In genomic region chr3:158572766-158573060, GRCh38 we compare ENCODE assay signal across 16 cellular contexts. TPM values are rescaled to one million over a fixed set of nuclear protein-coding genes. Genes with fewer than 3 reads are reported as not detected.
DNase-seq lines count a peak whose midpoint lies in the region; ATAC-seq and TF ChIP-seq lines count a peak whose summit lies in the region.
"Had no signal": no experiment of that assay in that cellular context is flagged by ENCODE, and none has a peak within 500 bp of the region (broad histone marks: within the 10 kb centered on the region; RNA-seq: fewer than 3 reads in every experiment).

No MANE protein-coding gene starts in this region.

- H3K27me3 Mint-ChIP-seq in GM23338 (ENCODE audit: insufficient read depth, low read depth, poor library complexity): peaks cover 25% of the 10 kb centered on the region
- peaks cover 28% of the 10 kb centered on the region for H3K27me3 Mint-ChIP-seq in T-helper 2 cell treated with Interferon-gamma antibody and Interleukin-4, amounts not matched to agents 5 μg/mL and 100 μg/mL, for 36 hours (ENCODE audit: low read depth)

- H3K36me3 ChIP-seq in heart right ventricle: no peaks in the 10 kb centered on the region
- no peaks in the 10 kb centered on the region for H3K36me3 ChIP-seq in PC-3 (ENCODE audit: low read depth, low read length)
- H3K36me3 ChIP-seq in gastrocnemius medialis: no peaks in the 10 kb centered on the region
- no peaks in the 10 kb centered on the region for H3K36me3 ChIP-seq in GM23338 (ENCODE audit: insufficient read depth)

- H3K9me3 Mint-ChIP-seq in GM23338: peaks cover 9% of the 10 kb centered on the region; the same call in 2 of the 3 replicates
- no peaks in the 10 kb centered on the region for H3K9me3 Mint-ChIP-seq in T-helper 2 cell treated with Interferon-gamma antibody and Interleukin-4, amounts not matched to agents 5 μg/mL and 100 μg/mL, for 36 hours

- H3K27me3 ChIP-seq in heart right ventricle (peaks cover 0 to 16% (median 0%) of the 10 kb centered on the region in 7 donors), PC-3 (ENCODE audit: low read length) (no peaks in the 10 kb centered on the region), right cardiac atrium (ENCODE audit: control insufficient read depth, insufficient read depth) (no peaks in the 10 kb centered on the region), gastrocnemius medialis (no peaks in the 10 kb centered on the region), GM23338 (ENCODE audit: insufficient read depth) (peaks cover 14% of the 10 kb centered on the region)

- peaks cover 16% of the 10 kb centered on the region; the same call in 2 of the 3 replicates for H3K4me1 Mint-ChIP-seq in GM23338
- peaks cover 10% of the 10 kb centered on the region for H3K4me1 Mint-ChIP-seq in T-helper 2 cell treated with Interferon-gamma antibody and Interleukin-4, amounts not matched to agents 5 μg/mL and 100 μg/mL, for 36 hours (ENCODE audit: low read depth)

- H3F3A ChIP-seq in PC-3 (ENCODE audit: low read length, unreplicated experiment): no peaks in the 10 kb centered on the region
- no peaks in the 10 kb centered on the region for H3F3A ChIP-seq in GM23338 (replicated peaks; ENCODE audit: low read depth)

- H3K79me2 ChIP-seq in PC-3 (ENCODE audit: low read length): no peaks in the 10 kb centered on the region
- peaks cover 18% of the 10 kb centered on the region; the same call in 1 of the 2 replicates for H3K79me2 ChIP-seq in GM23338 (replicated peaks; ENCODE audit: insufficient read depth)

- H3K27ac Mint-ChIP-seq in GM23338: no peak overlapping the region
- H3K27ac Mint-ChIP-seq in T-helper 2 cell treated with Interferon-gamma antibody and Interleukin-4, amounts not matched to agents 5 μg/mL and 100 μg/mL, for 36 hours: no peak overlapping the region

- 33 to 72% methylated on average over 8 of the region's 8 CpGs for WGBS in heart right ventricle, 2 donors
- WGBS in right cardiac atrium: 75% methylated on average over 8 of the region's 8 CpGs

- intact Hi-C loops in heart right ventricle (cut with DNase I) (loop anchor here in 5 of 10 donors (5.0 to 10.0 kb wide), 3 partner anchors 70 to 232 kb away; partner anchors contain the start of genes GFM1 (in 4 of the 5) and MFSD1 (in 1 of the 5)), left ventricle myocardium superior (cut with micrococcal nuclease) (no loop called here), PC-3 (cut with micrococcal nuclease) (loop anchor here (5.0 kb wide), 1 partner anchor 70 kb away; the partner anchor contains the start of gene GFM1), right cardiac atrium (cut with DNase I) (no loop called here), gastrocnemius medialis (cut with DNase I; ENCODE audit: low total_unique reads) (loop anchor here (2.0 to 10.0 kb wide), 4 partner anchors 34 to 460 kb away; partner anchors contain the start of genes GFM1, MFSD1 and RSRC1)

- H3K9ac ChIP-seq in PC-3 (ENCODE audit: low read length): no peak overlapping the region
- H3K9ac ChIP-seq: KMS-11, SK-N-SH had no signal

- H4K20me1 ChIP-seq in PC-3 (ENCODE audit: low read length): 0 out of 2 replicates have a peak, but pooled peaks cover 4% of the 10 kb centered on the region
- no peaks in the 10 kb centered on the region; the same call in 1 of the 2 replicates for H4K20me1 ChIP-seq in GM23338 (replicated peaks; ENCODE audit: insufficient read depth)

- DNase-seq in heart right ventricle: no peak
- no peak for DNase-seq in left ventricle myocardium superior
- DNase-seq in PC-3: no peak
- peak in 1 of 3 donors; percentile 42 for DNase-seq in right cardiac atrium
- DNase-seq in gastrocnemius medialis: no peak
- no peak for DNase-seq in GM23338 (ENCODE audit: low spot score)
- no peak for DNase-seq in NCI-H2171 treated with DMSO at 0.1 percent for 48 hours (lab: John Stamatoyannopoulos, UW)
- DNase-seq in T-helper 2 cell treated with Interferon-gamma antibody and Interleukin-4, amounts not matched to agents 5 μg/mL and 100 μg/mL, for 36 hours (ENCODE audit: low spot score): no peak
- DNase-seq: AML-193, DMS79 treated with DMSO at 0.1 percent for 48 hours, NCI-H1105 treated with DMSO at 0.1 percent for 48 hours, NCI-H1930, NCI-H526, PC-9, SK-N-SH had no signal

- no peak overlapping the region for H3K4me3 Mint-ChIP-seq in GM23338
- H3K4me3 Mint-ChIP-seq in T-helper 2 cell treated with Interferon-gamma antibody and Interleukin-4, amounts not matched to agents 5 μg/mL and 100 μg/mL, for 36 hours: no peak overlapping the region

- H3K9me2 ChIP-seq in PC-3 (replicated peaks; ENCODE audit: low read length): no peaks in the 10 kb centered on the region
- no peaks in the 10 kb centered on the region for H3K9me2 ChIP-seq in GM23338 (ENCODE audit: insufficient read depth)
- H3K9me2 ChIP-seq: SK-N-SH had no signal

- H3K4me1 ChIP-seq in heart right ventricle: peaks cover 0 to 43% (median 15%) of the 10 kb centered on the region in 9 donors
- peaks cover 5% of the 10 kb centered on the region; the same call in 1 of the 2 replicates for H3K4me1 ChIP-seq in PC-3 (ENCODE audit: insufficient read depth, low read length)
- no peaks in the 10 kb centered on the region for H3K4me1 ChIP-seq in right cardiac atrium (ENCODE audit: control insufficient read depth, insufficient read depth, low read length)
- H3K4me1 ChIP-seq in gastrocnemius medialis: peaks cover 21 to 28% of the 10 kb centered on the region in 2 donors
- peaks cover 20% of the 10 kb centered on the region for H3K4me1 ChIP-seq in GM23338 (ENCODE audit: insufficient read depth)

- in situ Hi-C loops in gastrocnemius medialis (cut with MboI; ENCODE audit: low sequenced_read_pairs in 4 of 4): no loop called here

- H3K4me2 ChIP-seq in PC-3 (ENCODE audit: low read length) (0 out of 2 replicates have a peak overlapping the region, but pooled peaks have one; percentile 28), GM23338 (no peak overlapping the region)
- H3K4me2 ChIP-seq: KMS-11, SK-N-SH had no signal

- H3K4me3 ChIP-seq in heart right ventricle (peak overlapping the region in 9 of 10 donors; percentile 14 to 80 (median 35)), PC-3 (ENCODE audit: low read length) (no peak overlapping the region), right cardiac atrium (ENCODE audit: low read length) (peak overlapping the region; percentile 70), gastrocnemius medialis (peak overlapping the region in 3 of 4 donors; percentile 23 to 87 (median 27)), GM23338 (no peak overlapping the region)
- H3K4me3 ChIP-seq: PC-9 had no signal

- TF ChIP-seq POLR2A in gastrocnemius medialis (IDR thresholded peaks at IDR 0.05): no peak

- no peak overlapping the region for H2AFZ ChIP-seq in PC-3 (ENCODE audit: low read length)
- H2AFZ ChIP-seq in GM23338: no peak overlapping the region
- H2AFZ ChIP-seq: PC-9 had no signal

- no peaks in the 10 kb centered on the region; the same call in 2 of the 3 replicates for H3K36me3 Mint-ChIP-seq in GM23338 (ENCODE audit: low read depth)
- H3K36me3 Mint-ChIP-seq in T-helper 2 cell treated with Interferon-gamma antibody and Interleukin-4, amounts not matched to agents 5 μg/mL and 100 μg/mL, for 36 hours (ENCODE audit: low read depth): no peaks in the 10 kb centered on the region

- CTCF ChIA-PET in PC-3 (lab: Charles Lee): interaction anchor here (0.6 kb wide), 1 partner anchor 43 kb away, joined by 3 read pairs; no protein-coding TSS in a partner anchor

- no peak for TF ChIP-seq CTCF in heart right ventricle (IDR thresholded peaks at IDR 0.05)
- no peak for TF ChIP-seq CTCF in PC-3 (conservative IDR thresholded peaks at IDR 0.05; ENCODE audit: low read depth, low read length)
- TF ChIP-seq CTCF in gastrocnemius medialis (IDR thresholded peaks at IDR 0.05 in 4 of 5, conservative IDR thresholded peaks at IDR 0.05 in 1 of 5): no peak
- TF ChIP-seq CTCF in GM23338 (conservative IDR thresholded peaks at IDR 0.05; ENCODE audit: low read depth in 2 of 2): no peak

- ATAC-seq in heart right ventricle (no peak), left ventricle myocardium superior (no peak), PC-3 (no peak), right cardiac atrium (no peak), gastrocnemius medialis (no peak), GM23338 (no peak)

- POLR2A ChIA-PET in PC-3 (lab: Charles Lee; ENCODE audit: unreplicated experiment): no interaction called here

- H3K27ac ChIP-seq in heart right ventricle: peak overlapping the region in 6 of 10 donors; percentile 6 to 43 (median 23)
- H3K27ac ChIP-seq in PC-3 (ENCODE audit: low read length): no peak overlapping the region
- no peak overlapping the region for H3K27ac ChIP-seq in right cardiac atrium (ENCODE audit: low read length)
- peak overlapping the region; percentile 20 to 95 (median 92) for H3K27ac ChIP-seq in gastrocnemius medialis
- H3K27ac ChIP-seq in GM23338 (ENCODE audit: low read depth): no peak overlapping the region
- H3K27ac ChIP-seq: KMS-11, PC-9 had no signal

- no TSS peak for BruUV-seq in PC-3 (replicated peaks; lab: Mats Ljungman, UMichigan)

- no peaks in the 10 kb centered on the region for H3K9me3 ChIP-seq in heart right ventricle
- no peaks in the 10 kb centered on the region for H3K9me3 ChIP-seq in PC-3 (ENCODE audit: low read length)
- H3K9me3 ChIP-seq in right cardiac atrium (ENCODE audit: control insufficient read depth, low read length): no peaks in the 10 kb centered on the region
- no peaks in the 10 kb centered on the region for H3K9me3 ChIP-seq in gastrocnemius medialis
- H3K9me3 ChIP-seq: SK-N-SH had no signal

TF ChIP-seq in GM23338, 12 proteins besides CTCF, POLR2A, EP300 and RAD21 (continues in another document):
- TF ChIP-seq STAT1 (IDR thresholded peaks at IDR 0.05; ENCODE audit: unreplicated experiment) (no peak), EZH2 (IDR thresholded peaks at IDR 0.05; ENCODE audit: low read depth, unreplicated experiment) (no peak), ZNF331 (CRISPR knock-in tag; IDR thresholded peaks at IDR 0.05; ENCODE audit: low read depth) (no peak)

RNA-seq across cellular contexts. Expression of gene MLF1, which starts 1.7 kb away (rescaled TPM):
- total RNA-seq in heart right ventricle (100 to 1,000 TPM in 7 of 10 donors, 10 to 100 TPM in 3; 78.4 to 257 (median 121) TPM), left ventricle myocardium superior (234 TPM), PC-3 (2014; rRNA removed) (11.9 and 15.6 TPM in 2 replicates), right cardiac atrium (100 to 1,000 TPM; 242 to 355 (median 294) TPM), gastrocnemius medialis (10 to 100 TPM; 18.4 to 40.8 (median 24.0) TPM)
- polyA plus RNA-seq in heart right ventricle (10 to 100 TPM; 76.4 to 93.9 TPM), right cardiac atrium (271 TPM), GM23338 (2016; fragmentation: Nextera tagmentation; extraction: Ambion mirVana) (55.0 and 63.6 TPM in 2 replicates)
- total RNA-seq in GM23338 (2014; rRNA removed; shearing (Covaris generic)): 36.6 and 40.3 TPM in 2 replicates

Comparison
In these comparisons a context has a peak if more than half of its experiments do, and no peak if none do; other contexts are left out.
1. H3K27ac ChIP-seq: peak in heart right ventricle (6 of 10) and gastrocnemius medialis (4 of 4); none in PC-3 (single experiment), right cardiac atrium (single experiment) and GM23338 (single experiment).
2. H3K4me3 ChIP-seq: peak in heart right ventricle (9 of 10), right cardiac atrium (single experiment) and gastrocnemius medialis (3 of 4); none in PC-3 (single experiment) and GM23338 (single experiment).
3. intact Hi-C loops: an anchor here in PC-3 (5.0 kb wide) and gastrocnemius medialis (2.0 to 10.0 kb wide); none called in left ventricle myocardium superior and right cardiac atrium.